8 cellular contexts compared by ENCODE assay signal in the genomic region with DNA sequence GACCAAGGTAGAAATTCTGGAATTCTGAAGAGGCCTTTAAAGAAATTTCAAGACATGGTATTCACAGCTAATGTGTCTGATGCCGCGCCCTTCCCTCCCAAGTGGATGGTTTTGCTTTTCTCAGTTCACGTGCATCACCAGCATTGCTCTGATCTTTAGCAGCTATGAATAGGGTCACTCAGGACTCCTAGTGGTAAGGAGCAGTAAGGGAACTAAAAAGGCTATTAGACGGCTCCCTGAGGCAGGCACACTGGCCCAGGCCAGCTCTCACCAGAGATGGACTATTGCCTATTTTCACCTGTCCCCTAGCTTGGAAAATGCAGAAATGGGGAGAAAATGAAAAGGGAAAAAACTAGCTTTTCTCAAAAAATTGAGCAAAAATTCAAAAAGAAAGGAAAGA.
DNase-seq lines count a peak whose midpoint lies in the region; ATAC-seq, FAIRE-seq and TF ChIP-seq lines count a peak whose summit lies in the region.

No MANE protein-coding gene starts in this region.

- 68% methylated on average over 4 of the region's 4 CpGs for WGBS in liver

- ATAC-seq in HG02973 (IDR thresholded peaks at IDR 0.05; ENCODE audit: unreplicated experiment) = peak; percentile 80
- ATAC-seq in SK-N-SH treated with all-trans-retinoic acid at 6 μM for 48 hours = peak; percentile 83
- ATAC-seq in HG02840 (IDR thresholded peaks at IDR 0.05; ENCODE audit: low FRiP score, unreplicated experiment) = no peak

- in situ Hi-C loops in ACHN (cut with HindIII; ENCODE audit: low pct_ligation_motif_present, low pct_unique_long_range_greater_than_20kb, low sequenced_read_pairs) = no loop called here

- no peaks in the 10 kb centered on the region for H3K27me3 ChIP-seq in liver (ENCODE audit: control insufficient read depth in 4 of 4, insufficient read depth in 4 of 4, low read length in 3 of 4)

- H3K4me3 ChIP-seq in liver (ENCODE audit: low read depth in 1 of 3, low read length in 3 of 3) = no peak overlapping the region

- TF ChIP-seq CTCF in liver (IDR thresholded peaks at IDR 0.05; ENCODE audit: low read depth, low read length, missing input control) = peak; percentile 34

- H3K4me1 ChIP-seq in liver (ENCODE audit: control insufficient read depth in 4 of 4, insufficient read depth in 4 of 4, low read length in 3 of 4) = no peaks in the 10 kb centered on the region

- FAIRE-seq in GM18507 (lab: Jason Lieb, UNC) = peak; percentile 12

- DNase-seq in ACHN (peak; percentile 61), GM18507 (ENCODE audit: extremely low spot score, insufficient read length, low read depth) (no peak), head of caudate nucleus (no peak)
- DNase-seq in NK-92 treated with Interleukin-12 subunit alpha and Interleukin-12 subunit beta, amount 100 ng/mL, for 24 hours (lab: John Stamatoyannopoulos, UW) = no peak

- no peaks in the 10 kb centered on the region for H3K36me3 ChIP-seq in liver (ENCODE audit: control insufficient read depth in 4 of 4, insufficient read depth in 3 of 4, low read depth in 1 of 4, low read length in 3 of 4)

- TF ChIP-seq RAD21 in liver (IDR thresholded peaks at IDR 0.05) = peak; percentile 61 to 75

- no peaks in the 10 kb centered on the region for H3K9me3 ChIP-seq in liver (ENCODE audit: control insufficient read depth in 4 of 4, low read length in 3 of 4)

- intact Hi-C loops in head of caudate nucleus (cut with DNase I) = no loop called here

- no peak overlapping the region for H3K9ac ChIP-seq in liver (ENCODE audit: low read depth in 1 of 2, low read length in 2 of 2)

- H3K27ac ChIP-seq in liver (ENCODE audit: low read depth in 1 of 2, low read length in 2 of 2) = no peak overlapping the region

TF ChIP-seq in SK-N-SH treated with all-trans-retinoic acid at 6 μM for 48 hours, 23 proteins besides CTCF, POLR2A, EP300 and RAD21:
- TF ChIP-seq BACH2 (CRISPR knock-in tag; IDR thresholded peaks at IDR 0.05; ENCODE audit: borderline replicate concordance) = no peak
- no peak for TF ChIP-seq TCF4 (CRISPR knock-in tag; IDR thresholded peaks at IDR 0.05; ENCODE audit: borderline replicate concordance)
- TF ChIP-seq ZFP30 (CRISPR knock-in tag; IDR thresholded peaks at IDR 0.05) = no peak
- no peak for TF ChIP-seq CSDC2 (CRISPR knock-in tag; IDR thresholded peaks at IDR 0.05)
- TF ChIP-seq ZNF565 (CRISPR knock-in tag; conservative IDR thresholded peaks at IDR 0.05; ENCODE audit: low read depth) = no peak
- no peak for TF ChIP-seq OSR1 (CRISPR knock-in tag; IDR thresholded peaks at IDR 0.05)
- TF ChIP-seq, protein P1, sequence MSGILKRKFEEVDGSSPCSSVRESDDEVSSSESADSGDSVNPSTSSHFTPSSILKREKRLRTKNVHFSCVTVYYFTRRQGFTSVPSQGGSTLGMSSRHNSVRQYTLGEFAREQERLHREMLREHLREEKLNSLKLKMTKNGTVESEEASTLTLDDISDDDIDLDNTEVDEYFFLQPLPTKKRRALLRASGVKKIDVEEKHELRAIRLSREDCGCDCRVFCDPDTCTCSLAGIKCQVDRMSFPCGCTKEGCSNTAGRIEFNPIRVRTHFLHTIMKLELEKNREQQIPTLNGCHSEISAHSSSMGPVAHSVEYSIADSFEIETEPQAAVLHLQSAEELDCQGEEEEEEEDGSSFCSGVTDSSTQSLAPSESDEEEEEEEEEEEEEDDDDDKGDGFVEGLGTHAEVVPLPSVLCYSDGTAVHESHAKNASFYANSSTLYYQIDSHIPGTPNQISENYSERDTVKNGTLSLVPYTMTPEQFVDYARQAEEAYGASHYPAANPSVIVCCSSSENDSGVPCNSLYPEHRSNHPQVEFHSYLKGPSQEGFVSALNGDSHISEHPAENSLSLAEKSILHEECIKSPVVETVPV (CRISPR knock-in tag; IDR thresholded peaks at IDR 0.05) = no peak
- TF ChIP-seq, protein P2, sequence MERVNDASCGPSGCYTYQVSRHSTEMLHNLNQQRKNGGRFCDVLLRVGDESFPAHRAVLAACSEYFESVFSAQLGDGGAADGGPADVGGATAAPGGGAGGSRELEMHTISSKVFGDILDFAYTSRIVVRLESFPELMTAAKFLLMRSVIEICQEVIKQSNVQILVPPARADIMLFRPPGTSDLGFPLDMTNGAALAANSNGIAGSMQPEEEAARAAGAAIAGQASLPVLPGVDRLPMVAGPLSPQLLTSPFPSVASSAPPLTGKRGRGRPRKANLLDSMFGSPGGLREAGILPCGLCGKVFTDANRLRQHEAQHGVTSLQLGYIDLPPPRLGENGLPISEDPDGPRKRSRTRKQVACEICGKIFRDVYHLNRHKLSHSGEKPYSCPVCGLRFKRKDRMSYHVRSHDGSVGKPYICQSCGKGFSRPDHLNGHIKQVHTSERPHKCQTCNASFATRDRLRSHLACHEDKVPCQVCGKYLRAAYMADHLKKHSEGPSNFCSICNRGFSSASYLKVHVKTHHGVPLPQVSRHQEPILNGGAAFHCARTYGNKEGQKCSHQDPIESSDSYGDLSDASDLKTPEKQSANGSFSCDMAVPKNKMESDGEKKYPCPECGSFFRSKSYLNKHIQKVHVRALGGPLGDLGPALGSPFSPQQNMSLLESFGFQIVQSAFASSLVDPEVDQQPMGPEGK (CRISPR knock-in tag; IDR thresholded peaks at IDR 0.05; ENCODE audit: borderline replicate concordance) = no peak
- no peak for TF ChIP-seq ZNF8 (CRISPR knock-in tag; IDR thresholded peaks at IDR 0.05)
- no peak for TF ChIP-seq RARB (CRISPR knock-in tag; IDR thresholded peaks at IDR 0.05)

TF ChIP-seq in liver, 16 proteins besides CTCF, POLR2A, EP300 and RAD21:
- TF ChIP-seq FOXA1 (IDR thresholded peaks at IDR 0.05) (no peak), TAF1 (conservative IDR thresholded peaks at IDR 0.05) (no peak), NR2F2 (IDR thresholded peaks at IDR 0.05) (no peak), SP1 (IDR thresholded peaks at IDR 0.05) (no peak), RXRA (IDR thresholded peaks at IDR 0.05) (no peak), EGR1 (IDR thresholded peaks at IDR 0.05; ENCODE audit: low read depth in 2 of 2) (no peak), GABPA (IDR thresholded peaks at IDR 0.05 in 1 of 2, conservative IDR thresholded peaks at IDR 0.05 in 1 of 2) (no peak), YY1 (IDR thresholded peaks at IDR 0.05) (no peak), HNF4G (IDR thresholded peaks at IDR 0.05) (no peak), HNF4A (conservative IDR thresholded peaks at IDR 0.05) (no peak), FOXA2 (IDR thresholded peaks at IDR 0.05) (no peak), JUND (IDR thresholded peaks at IDR 0.05) (no peak)
- TF ChIP-seq, protein P3, sequence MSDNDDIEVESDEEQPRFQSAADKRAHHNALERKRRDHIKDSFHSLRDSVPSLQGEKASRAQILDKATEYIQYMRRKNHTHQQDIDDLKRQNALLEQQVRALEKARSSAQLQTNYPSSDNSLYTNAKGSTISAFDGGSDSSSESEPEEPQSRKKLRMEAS (IDR thresholded peaks at IDR 0.05) = no peak
- TF ChIP-seq, protein P4, sequence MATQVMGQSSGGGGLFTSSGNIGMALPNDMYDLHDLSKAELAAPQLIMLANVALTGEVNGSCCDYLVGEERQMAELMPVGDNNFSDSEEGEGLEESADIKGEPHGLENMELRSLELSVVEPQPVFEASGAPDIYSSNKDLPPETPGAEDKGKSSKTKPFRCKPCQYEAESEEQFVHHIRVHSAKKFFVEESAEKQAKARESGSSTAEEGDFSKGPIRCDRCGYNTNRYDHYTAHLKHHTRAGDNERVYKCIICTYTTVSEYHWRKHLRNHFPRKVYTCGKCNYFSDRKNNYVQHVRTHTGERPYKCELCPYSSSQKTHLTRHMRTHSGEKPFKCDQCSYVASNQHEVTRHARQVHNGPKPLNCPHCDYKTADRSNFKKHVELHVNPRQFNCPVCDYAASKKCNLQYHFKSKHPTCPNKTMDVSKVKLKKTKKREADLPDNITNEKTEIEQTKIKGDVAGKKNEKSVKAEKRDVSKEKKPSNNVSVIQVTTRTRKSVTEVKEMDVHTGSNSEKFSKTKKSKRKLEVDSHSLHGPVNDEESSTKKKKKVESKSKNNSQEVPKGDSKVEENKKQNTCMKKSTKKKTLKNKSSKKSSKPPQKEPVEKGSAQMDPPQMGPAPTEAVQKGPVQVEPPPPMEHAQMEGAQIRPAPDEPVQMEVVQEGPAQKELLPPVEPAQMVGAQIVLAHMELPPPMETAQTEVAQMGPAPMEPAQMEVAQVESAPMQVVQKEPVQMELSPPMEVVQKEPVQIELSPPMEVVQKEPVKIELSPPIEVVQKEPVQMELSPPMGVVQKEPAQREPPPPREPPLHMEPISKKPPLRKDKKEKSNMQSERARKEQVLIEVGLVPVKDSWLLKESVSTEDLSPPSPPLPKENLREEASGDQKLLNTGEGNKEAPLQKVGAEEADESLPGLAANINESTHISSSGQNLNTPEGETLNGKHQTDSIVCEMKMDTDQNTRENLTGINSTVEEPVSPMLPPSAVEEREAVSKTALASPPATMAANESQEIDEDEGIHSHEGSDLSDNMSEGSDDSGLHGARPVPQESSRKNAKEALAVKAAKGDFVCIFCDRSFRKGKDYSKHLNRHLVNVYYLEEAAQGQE (IDR thresholded peaks at IDR 0.05) = no peak
- TF ChIP-seq, protein P5, sequence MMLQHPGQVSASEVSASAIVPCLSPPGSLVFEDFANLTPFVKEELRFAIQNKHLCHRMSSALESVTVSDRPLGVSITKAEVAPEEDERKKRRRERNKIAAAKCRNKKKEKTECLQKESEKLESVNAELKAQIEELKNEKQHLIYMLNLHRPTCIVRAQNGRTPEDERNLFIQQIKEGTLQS (IDR thresholded peaks at IDR 0.05) = no peak
- TF ChIP-seq, protein P6, sequence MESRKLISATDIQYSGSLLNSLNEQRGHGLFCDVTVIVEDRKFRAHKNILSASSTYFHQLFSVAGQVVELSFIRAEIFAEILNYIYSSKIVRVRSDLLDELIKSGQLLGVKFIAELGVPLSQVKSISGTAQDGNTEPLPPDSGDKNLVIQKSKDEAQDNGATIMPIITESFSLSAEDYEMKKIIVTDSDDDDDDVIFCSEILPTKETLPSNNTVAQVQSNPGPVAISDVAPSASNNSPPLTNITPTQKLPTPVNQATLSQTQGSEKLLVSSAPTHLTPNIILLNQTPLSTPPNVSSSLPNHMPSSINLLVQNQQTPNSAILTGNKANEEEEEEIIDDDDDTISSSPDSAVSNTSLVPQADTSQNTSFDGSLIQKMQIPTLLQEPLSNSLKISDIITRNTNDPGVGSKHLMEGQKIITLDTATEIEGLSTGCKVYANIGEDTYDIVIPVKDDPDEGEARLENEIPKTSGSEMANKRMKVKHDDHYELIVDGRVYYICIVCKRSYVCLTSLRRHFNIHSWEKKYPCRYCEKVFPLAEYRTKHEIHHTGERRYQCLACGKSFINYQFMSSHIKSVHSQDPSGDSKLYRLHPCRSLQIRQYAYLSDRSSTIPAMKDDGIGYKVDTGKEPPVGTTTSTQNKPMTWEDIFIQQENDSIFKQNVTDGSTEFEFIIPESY (IDR thresholded peaks at IDR 0.05) = no peak
